31 cellular contexts compared by ENCODE assay signal in the genomic region with DNA sequence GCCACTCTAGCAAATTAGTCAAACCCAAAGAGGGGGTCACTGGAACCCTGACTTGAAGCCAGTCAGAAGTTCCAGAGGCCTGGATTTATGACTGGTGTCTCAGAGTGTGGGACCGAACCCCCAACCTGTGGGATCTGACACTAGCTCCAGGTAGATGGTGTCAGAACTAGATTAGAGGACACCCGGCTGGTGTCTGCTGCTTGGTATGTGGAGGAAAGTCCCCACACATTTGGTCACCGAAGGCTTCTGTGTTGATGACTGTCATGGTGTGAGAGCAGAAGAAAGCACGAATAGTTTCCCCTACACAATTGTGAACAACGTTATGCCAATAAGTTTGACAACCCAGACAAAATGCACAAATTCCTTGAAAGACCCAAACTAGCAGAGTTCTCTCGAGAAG.
"Had no signal": no experiment of that assay in that cellular context is flagged by ENCODE, and none has a peak within 500 bp of the region (broad histone marks: within the 10 kb centered on the region; RNA-seq: fewer than 3 reads in every experiment).

No MANE protein-coding gene starts in this region.

- DNase-seq: activated CD4-positive, alpha-beta memory T cell treated with anti-CD3 and anti-CD28 coated beads, Interleukin-2, amount 10 ng/mL, durations not matched to agents 7 days and 5 days; activated CD4-positive, alpha-beta T cell treated with anti-CD3 and anti-CD28 coated beads for 1 hour; activated CD4-positive, alpha-beta T cell treated with anti-CD3 and anti-CD28 coated beads for 36 hours; activated CD4-positive, alpha-beta T cell treated with anti-CD3 and anti-CD28 coated beads for 48 hours; activated CD4-positive, alpha-beta T cell treated with anti-CD3 and anti-CD28 coated beads, Interleukin-2, amount 10 ng/mL, durations not matched to agents 7 days and 5 days; activated CD4-positive, alpha-beta T cell treated with anti-CD3 and anti-CD28 coated beads, Interleukin-2, amount 50 U/mL, for 48 hours; activated CD4-positive, CD25-positive, alpha-beta regulatory T cell; activated CD8-positive, alpha-beta memory T cell treated with anti-CD3 and anti-CD28 coated beads for 24 hours; activated CD8-positive, alpha-beta memory T cell treated with anti-CD3 and anti-CD28 coated beads, Interleukin-2, amount 10 ng/mL, durations not matched to agents 7 days and 5 days; activated CD8-positive, alpha-beta memory T cell treated with anti-CD3 and anti-CD28 coated beads, Interleukin-2, amount 50 U/mL, for 48 hours; activated CD8-positive, alpha-beta T cell treated with anti-CD3 and anti-CD28 coated beads, Interleukin-2, amount 10 ng/mL, durations not matched to agents 7 days and 5 days; activated effector memory CD4-positive, alpha-beta T cell treated with Interleukin-2 at 50 U/mL for 16 hours; activated gamma-delta T cell; activated naive CD4-positive, alpha-beta T cell treated with anti-CD3 and anti-CD28 coated beads, Interleukin-2, amount 10 ng/mL, durations not matched to agents 7 days and 5 days; activated naive CD4-positive, alpha-beta T cell treated with Interleukin-2 at 50 U/mL for 16 hours; activated naive CD8-positive, alpha-beta T cell treated with anti-CD3 and anti-CD28 coated beads, Interleukin-2, amount 10 ng/mL, durations not matched to agents 7 days and 5 days; activated naive CD8-positive, alpha-beta T cell treated with anti-CD3 and anti-CD28 coated beads, Interleukin-2, amount 50 U/mL, for 24 hours; activated T-cell treated with anti-CD3 and anti-CD28 coated beads, Interleukin-2, amount 50 U/mL, for 24 hours; activated T-cell treated with anti-CD3 and anti-CD28 coated beads, Interleukin-2, amount 50 U/mL, for 48 hours; amygdala; anterior cingulate cortex; caudate nucleus; T-helper 1 cell; T-helper 2 cell; T-helper 9 cell had no signal

- FAIRE-seq: bronchial epithelial cell, TTC549 had no signal

- H3K9me3 ChIP-seq: ascending aorta had no signal

- H3K27ac ChIP-seq: ascending aorta, cardiac muscle cell, VCaP had no signal

- H3K36me3 ChIP-seq: ascending aorta, cardiac muscle cell had no signal

- ATAC-seq: activated CD4-positive, alpha-beta T cell treated with anti-CD3 and anti-CD28 coated beads for 36 hours; activated CD4-positive, CD25-positive, alpha-beta regulatory T cell treated with anti-CD3 and anti-CD28 coated beads, Interleukin-2, amount 50 U/mL, for 24 hours; activated CD8-positive, alpha-beta memory T cell treated with anti-CD3 and anti-CD28 coated beads, Interleukin-2, amount 10 ng/mL, durations not matched to agents 7 days and 5 days; activated CD8-positive, alpha-beta T cell treated with anti-CD3 and anti-CD28 coated beads, Interleukin-2, amount 10 ng/mL, durations not matched to agents 7 days and 5 days; activated naive CD8-positive, alpha-beta T cell treated with anti-CD3 and anti-CD28 coated beads, Interleukin-2, amount 50 U/mL, for 24 hours had no signal

- H3K27me3 ChIP-seq: ascending aorta, cardiac muscle cell had no signal

- H3K4me3 ChIP-seq: ascending aorta, cardiac muscle cell had no signal

- H3K4me1 ChIP-seq: ascending aorta had no signal
